In genomic region chr20:38471987-38472512, GRCh38 we compare ENCODE assay signal across 8 cellular contexts. TPM values are rescaled to one million over a fixed set of nuclear protein-coding genes. Genes with fewer than 3 reads are reported as not detected.
DNase-seq lines count a peak whose midpoint lies in the region; ATAC-seq and TF ChIP-seq lines count a peak whose summit lies in the region.

No MANE protein-coding gene starts in this region.

- H3K4me1 Mint-ChIP-seq in endothelial cell (ENCODE audit: unreplicated experiment) (peaks cover 25% of the 10 kb centered on the region), osteocyte (ENCODE audit: unreplicated experiment) (peaks cover 29% of the 10 kb centered on the region)

- H3K36me3 Mint-ChIP-seq in endothelial cell (ENCODE audit: low read depth, unreplicated experiment) (no peaks in the 10 kb centered on the region), osteocyte (ENCODE audit: unreplicated experiment) (peaks cover 4% of the 10 kb centered on the region)

- H3K27ac Mint-ChIP-seq in endothelial cell (ENCODE audit: unreplicated experiment) (peak overlapping the region; percentile 69), osteocyte (ENCODE audit: unreplicated experiment) (peak overlapping the region; percentile 75)

- H3F3A ChIP-seq in OCI-LY1 (ENCODE audit: insufficient read depth, low read length): no peaks in the 10 kb centered on the region

- H3K36me3 ChIP-seq in GM06990 (ENCODE audit: control insufficient read depth, insufficient read depth, low read length) (no peaks in the 10 kb centered on the region), OCI-LY1 (ENCODE audit: insufficient read depth, low read length) (no peaks in the 10 kb centered on the region)

- no peak for ATAC-seq in HG02870 (IDR thresholded peaks at IDR 0.05; ENCODE audit: unreplicated experiment)

- H3K27ac ChIP-seq in OCI-LY1 (ENCODE audit: low read depth, low read length, poor library complexity, severe bottlenecking): no peak overlapping the region

- H3K4me2 ChIP-seq in OCI-LY1 (ENCODE audit: low read length): peak overlapping the region; percentile 82

- H3K27me3 ChIP-seq in GM06990 (replicated peaks; ENCODE audit: control insufficient read depth, insufficient read depth, low read length) (no peaks in the 10 kb centered on the region), OCI-LY1 (ENCODE audit: insufficient read depth, low read length) (no peaks in the 10 kb centered on the region)

- H4K20me1 ChIP-seq in OCI-LY1 (ENCODE audit: insufficient read depth, low read length): no peaks in the 10 kb centered on the region

- peak overlapping the region; percentile 86 for H3K4me3 ChIP-seq in GM06990 (replicated peaks; ENCODE audit: low read depth, low read length)
- peak overlapping the region; percentile 88 for H3K4me3 ChIP-seq in OCI-LY1 (ENCODE audit: low read depth, low read length, poor library complexity, severe bottlenecking)

- TF ChIP-seq CTCF in GM06990 (IDR thresholded peaks at IDR 0.05; ENCODE audit: insufficient read depth, low read length, poor library complexity, severe bottlenecking) (no peak), OCI-LY1 (IDR thresholded peaks at IDR 0.05; ENCODE audit: low read length) (no peak), endothelial cell (IDR thresholded peaks at IDR 0.05; ENCODE audit: unreplicated experiment) (no peak), osteocyte (IDR thresholded peaks at IDR 0.05) (no peak)

- H3K9me3 ChIP-seq in OCI-LY1 (ENCODE audit: low read length): no peaks in the 10 kb centered on the region

- peak overlapping the region; percentile 93 for H3K4me3 Mint-ChIP-seq in endothelial cell (ENCODE audit: unreplicated experiment)
- H3K4me3 Mint-ChIP-seq in osteocyte (ENCODE audit: unreplicated experiment): peak overlapping the region; percentile 82

- DNase-seq in GM06990 (ENCODE audit: extremely low read depth, insufficient read length) (no peak), endothelial cell (ENCODE audit: low spot score) (no peak), osteocyte (ENCODE audit: extremely low spot score, unreplicated experiment) (peak; percentile 25), hypothalamus (lab: John Stamatoyannopoulos, UW) (no peak)
- DNase-seq in stimulated activated CD4-positive, alpha-beta T cell treated with anti-CD3 and anti-CD28 coated beads, Interleukin-2, amount 100 ng/mL, for 48 hours: no peak
- no peak for DNase-seq in NK-92 treated with Interleukin-12 subunit alpha and Interleukin-12 subunit beta, amount 100 ng/mL, for 24 hours (lab: John Stamatoyannopoulos, UW)

- H3K4me1 ChIP-seq in OCI-LY1 (ENCODE audit: insufficient read depth, low read length, severe bottlenecking): peaks cover 28% of the 10 kb centered on the region

- H3K79me2 ChIP-seq in OCI-LY1 (ENCODE audit: insufficient read depth, low read length): peaks cover 33% of the 10 kb centered on the region

- H3K9me2 ChIP-seq in OCI-LY1 (ENCODE audit: low read depth, low read length): no peaks in the 10 kb centered on the region

- H3K9me3 Mint-ChIP-seq in endothelial cell (ENCODE audit: unreplicated experiment) (no peaks in the 10 kb centered on the region), osteocyte (ENCODE audit: unreplicated experiment) (no peaks in the 10 kb centered on the region)

- no peaks in the 10 kb centered on the region for H3K27me3 Mint-ChIP-seq in endothelial cell (ENCODE audit: unreplicated experiment)
- peaks cover 22% of the 10 kb centered on the region for H3K27me3 Mint-ChIP-seq in osteocyte (ENCODE audit: unreplicated experiment)

- H2AFZ ChIP-seq in OCI-LY1 (ENCODE audit: low read length): peak overlapping the region; percentile 23; the same call in 1 of the 2 replicates

- H3K9ac ChIP-seq in OCI-LY1 (ENCODE audit: low read length): peak overlapping the region; percentile 80

RNA-seq across cellular contexts. Expression of gene RALGAPB, which starts 0.6 kb away (rescaled TPM):
- total RNA-seq in endothelial cell (ENCODE audit: unreplicated experiment) (46.0 TPM), osteocyte (36.8 and 37.1 TPM in 2 replicates)

RNA-seq across cellular contexts. Expression of gene SNHG17, which starts 36.9 kb away (rescaled TPM):
- 18.0 TPM for total RNA-seq in endothelial cell (ENCODE audit: unreplicated experiment)
- total RNA-seq in osteocyte: 29.6 and 30.9 TPM in 2 replicates
